Comparison of ENCODE assay signal across 13 cellular contexts in genomic region chr3:156341831-156342416, GRCh38.
A peak's percentile ranks its signal among the peaks of the same experiment; 100 is the strongest.
DNase-seq lines count a peak whose midpoint lies in the region; ATAC-seq, FAIRE-seq and TF ChIP-seq lines count a peak whose summit lies in the region.
"Had no signal": no experiment of that assay in that cellular context is flagged by ENCODE, and none has a peak within 500 bp of the region (broad histone marks: within the 10 kb centered on the region; RNA-seq: fewer than 3 reads in every experiment).

No MANE protein-coding gene starts in this region.

- H3K27ac Mint-ChIP-seq in mesothelial cell of epicardium: no peak overlapping the region
- H3K27ac Mint-ChIP-seq: HFFc6; T-helper 1 cell treated with Interleukin-12 subunit alpha and Interleukin-12 subunit beta and Interleukin-4 antibody, amounts not matched to agents 30 μg/mL and 1 μg/mL, for 36 hours had no signal

- no peaks in the 10 kb centered on the region for H3K79me2 ChIP-seq in PC-9 (ENCODE audit: low read depth)

- no peaks in the 10 kb centered on the region for H3K36me3 Mint-ChIP-seq in mesothelial cell of epicardium

- no peaks in the 10 kb centered on the region for H3K9me3 Mint-ChIP-seq in mesothelial cell of epicardium
- H3K9me3 Mint-ChIP-seq: HFFc6; T-helper 1 cell treated with Interleukin-12 subunit alpha and Interleukin-12 subunit beta and Interleukin-4 antibody, amounts not matched to agents 30 μg/mL and 1 μg/mL, for 36 hours had no signal

- H3K36me3 ChIP-seq in Peyer's patch: no peaks in the 10 kb centered on the region
- no peaks in the 10 kb centered on the region for H3K36me3 ChIP-seq in PC-9 (ENCODE audit: low read depth)

- BruUV-seq in PC-9 (replicated peaks; lab: Mats Ljungman, UMichigan): no TSS peak

- TF ChIP-seq CTCF in Peyer's patch (IDR thresholded peaks at IDR 0.05) (no peak), D721Med (IDR thresholded peaks at IDR 0.05; ENCODE audit: insufficient read depth, missing control alignments) (no peak), PC-9 (conservative IDR thresholded peaks at IDR 0.05) (no peak), mesothelial cell of epicardium (IDR thresholded peaks at IDR 0.05; ENCODE audit: unreplicated experiment) (no peak)

- CTCF ChIA-PET in PC-9 (lab: Charles Lee): interaction anchor here (0.7 kb wide), 1 partner anchor 789 kb away, joined by 6 read pairs; no protein-coding TSS in a partner anchor

- ATAC-seq in GM18511 (IDR thresholded peaks at IDR 0.05; ENCODE audit: unreplicated experiment) (peak; percentile 100), GM21423 (IDR thresholded peaks at IDR 0.05; ENCODE audit: unreplicated experiment) (peak; percentile 99), HG03095 (IDR thresholded peaks at IDR 0.05; ENCODE audit: unreplicated experiment) (peak; percentile 99)

- no peaks in the 10 kb centered on the region for H3F3A ChIP-seq in PC-9 (ENCODE audit: insufficient read depth, low read depth)

- intact Hi-C loops in PC-9 (cut with micrococcal nuclease; ENCODE audit: unreplicated experiment): loop anchor here (10.0 kb wide), 1 partner anchor 317 kb away; no protein-coding TSS in a partner anchor

- POLR2A ChIA-PET in PC-9 (lab: Charles Lee; ENCODE audit: unreplicated experiment): interaction anchor here (0.6 to 0.7 kb wide), 2 partner anchors 131 to 999 kb away, joined by 6 read pairs; no protein-coding TSS in a partner anchor

- FAIRE-seq in D721Med (lab: Jason Lieb, UNC): no peak

- H3K4me2 ChIP-seq in PC-9: no peak overlapping the region

- H3K9me2 ChIP-seq in PC-9 (ENCODE audit: insufficient read depth): no peaks in the 10 kb centered on the region

- H3K27me3 Mint-ChIP-seq in mesothelial cell of epicardium (ENCODE audit: low read depth): peaks cover 1% of the 10 kb centered on the region

- no peaks in the 10 kb centered on the region for H3K4me1 Mint-ChIP-seq in mesothelial cell of epicardium

- H3K4me3 ChIP-seq in Peyer's patch (no peak overlapping the region), PC-9 (no peak overlapping the region)

- no peaks in the 10 kb centered on the region for H4K20me1 ChIP-seq in PC-9 (ENCODE audit: insufficient read depth)

- H3K9me3 ChIP-seq in Peyer's patch: no peaks in the 10 kb centered on the region
- H3K9me3 ChIP-seq in PC-9 (ENCODE audit: insufficient read depth, low read depth): no peaks in the 10 kb centered on the region
- H3K9me3 ChIP-seq: Caco-2 had no signal

- H3K4me3 Mint-ChIP-seq in mesothelial cell of epicardium: no peak overlapping the region
- H3K4me3 Mint-ChIP-seq: HFFc6; T-helper 1 cell treated with Interleukin-12 subunit alpha and Interleukin-12 subunit beta and Interleukin-4 antibody, amounts not matched to agents 30 μg/mL and 1 μg/mL, for 36 hours had no signal

- TF ChIP-seq POLR2A in Peyer's patch (IDR thresholded peaks at IDR 0.05): no peak

- H3K27ac ChIP-seq in Peyer's patch (no peak overlapping the region), PC-9 (no peak overlapping the region)

- peak in 2 of 3 donors; percentile 22 to 49 for DNase-seq in Peyer's patch
- no peak for DNase-seq in NCI-H1105 (lab: John Stamatoyannopoulos, UW)
- no peak for DNase-seq in D721Med (ENCODE audit: insufficient read length, low spot score)
- DNase-seq in PC-9: no peak
- no peak for DNase-seq in mesothelial cell of epicardium (ENCODE audit: low spot score in 2 of 2, unreplicated experiment in 2 of 2)
- DNase-seq: Caco-2; HFFc6; NCI-H2171; stimulated activated CD4-positive, alpha-beta T cell treated with anti-CD3 and anti-CD28 coated beads, Interleukin-1b, Interleukin-23, amount 100 ng/mL, for 48 hours had no signal

- no peaks in the 10 kb centered on the region for H3K4me1 ChIP-seq in Peyer's patch
- H3K4me1 ChIP-seq in PC-9 (replicated peaks; ENCODE audit: insufficient read depth): no peaks in the 10 kb centered on the region
- H3K4me1 ChIP-seq: Caco-2 had no signal

- H2AFZ ChIP-seq in PC-9: no peak overlapping the region

- H3K27me3 ChIP-seq in Peyer's patch (no peaks in the 10 kb centered on the region), PC-9 (ENCODE audit: insufficient read depth, low read depth) (no peaks in the 10 kb centered on the region)

Comparison
In these comparisons a context has a peak if more than half of its experiments do, and no peak if none do; other contexts are left out.
1. DNase-seq: peak in Peyer's patch (2 of 3); none in NCI-H1105 (single experiment), D721Med (single experiment), PC-9 (0 of 2) and mesothelial cell of epicardium (0 of 2).
2. Peak in every context shown above with its lines, with median percentiles within 50 percentile points of each other: ATAC-seq.